Comparison of ENCODE assay signal across 1 cellular context in genomic region chr19:6723108-6723618, GRCh38.
TF ChIP-seq lines count a peak whose summit lies in the region.

No MANE protein-coding gene starts in this region.

TF ChIP-seq in HepG2, 621 proteins besides CTCF, POLR2A, EP300 and RAD21 (continues in another document):
- no peak for TF ChIP-seq YY1 (IDR thresholded peaks at IDR 0.05; ENCODE audit: insufficient read depth, insufficient replicate concordance, low read depth, low read length)
- TF ChIP-seq RBM39 (IDR thresholded peaks at IDR 0.05; ENCODE audit: low read depth, low read length, poor library complexity, severe bottlenecking) = no peak
- TF ChIP-seq ZNF75D (CRISPR knock-in tag; IDR thresholded peaks at IDR 0.05; ENCODE audit: borderline replicate concordance) = no peak
- peak; percentile 63; the same call in 1 of the 2 replicates for TF ChIP-seq CCDC6 (CRISPR knock-in tag; IDR thresholded peaks at IDR 0.05)
- TF ChIP-seq ZBTB20 (CRISPR knock-in tag; IDR thresholded peaks at IDR 0.05; ENCODE audit: borderline replicate concordance, low read depth) = peak; percentile 31; the same call in 1 of the 2 replicates
- no peak for TF ChIP-seq ZNF484 (CRISPR knock-in tag; IDR thresholded peaks at IDR 0.05; ENCODE audit: borderline replicate concordance, low read depth)
- peak; percentile 87 for TF ChIP-seq PAXIP1 (CRISPR knock-in tag; conservative IDR thresholded peaks at IDR 0.05)
- peak; percentile 83 for TF ChIP-seq FOXO1 (CRISPR knock-in tag; IDR thresholded peaks at IDR 0.05)
- TF ChIP-seq MED1 (CRISPR knock-in tag; IDR thresholded peaks at IDR 0.05) = peak; percentile 89
- no peak for TF ChIP-seq ZFP36L1 (CRISPR knock-in tag; IDR thresholded peaks at IDR 0.05)
- TF ChIP-seq EZH2 (conservative IDR thresholded peaks at IDR 0.05; ENCODE audit: low read depth, low read length) = no peak
- no peak for TF ChIP-seq ZNF816 (CRISPR knock-in tag; IDR thresholded peaks at IDR 0.05; ENCODE audit: borderline replicate concordance)
- peak; percentile 41; the same call in 1 of the 2 replicates for TF ChIP-seq GATAD1 (CRISPR knock-in tag; IDR thresholded peaks at IDR 0.05)
- 0 out of 2 replicates have a peak, but pooled peaks have one; percentile 50 for TF ChIP-seq MTERF4 (CRISPR knock-in tag; IDR thresholded peaks at IDR 0.05)
- no peak for TF ChIP-seq JUND (CRISPR knock-in tag; IDR thresholded peaks at IDR 0.05)
- TF ChIP-seq GATA4 (IDR thresholded peaks at IDR 0.05; ENCODE audit: borderline replicate concordance, low read depth) = no peak
- peak; percentile 81 for TF ChIP-seq HMG20B (CRISPR knock-in tag; conservative IDR thresholded peaks at IDR 0.05)
- TF ChIP-seq PTBP1 (IDR thresholded peaks at IDR 0.05; ENCODE audit: low read depth, low read length, poor library complexity, severe bottlenecking) = no peak
- TF ChIP-seq ISL2 (CRISPR knock-in tag; IDR thresholded peaks at IDR 0.05) = peak; percentile 56
- TF ChIP-seq ONECUT2 (CRISPR knock-in tag; IDR thresholded peaks at IDR 0.05) = no peak
- no peak for TF ChIP-seq NAIF1 (CRISPR knock-in tag; IDR thresholded peaks at IDR 0.05; ENCODE audit: borderline replicate concordance)
- peak; percentile 31; a peak in 2 of 4 replicates for TF ChIP-seq NR2F1 (CRISPR knock-in tag; IDR thresholded peaks at IDR 0.05)
- no peak for TF ChIP-seq BCLAF1 (IDR thresholded peaks at IDR 0.05)
- TF ChIP-seq AKAP8 (CRISPR knock-in tag; IDR thresholded peaks at IDR 0.05) = 0 out of 2 replicates have a peak, but pooled peaks have one; percentile 32
- TF ChIP-seq HINFP (CRISPR knock-in tag; IDR thresholded peaks at IDR 0.05; ENCODE audit: low read depth) = peak; percentile 36; the same call in 1 of the 2 replicates
- TF ChIP-seq ADNP (CRISPR knock-in tag; IDR thresholded peaks at IDR 0.05) = no peak
- no peak for TF ChIP-seq CHD2 (IDR thresholded peaks at IDR 0.05; ENCODE audit: low read depth, low read length)
- TF ChIP-seq ZBTB34 (CRISPR knock-in tag; IDR thresholded peaks at IDR 0.05) = no peak
- no peak for TF ChIP-seq ATF5 (CRISPR knock-in tag; IDR thresholded peaks at IDR 0.05; ENCODE audit: low read depth)
- no peak for TF ChIP-seq NR1H2 (CRISPR knock-in tag; IDR thresholded peaks at IDR 0.05; ENCODE audit: borderline replicate concordance, low read depth)
- 0 out of 2 replicates have a peak, but pooled peaks have one; percentile 33 for TF ChIP-seq ZNF567 (CRISPR knock-in tag; IDR thresholded peaks at IDR 0.05; ENCODE audit: borderline replicate concordance)
- peak; percentile 38; the same call in 1 of the 2 replicates for TF ChIP-seq YEATS2 (CRISPR knock-in tag; IDR thresholded peaks at IDR 0.05; ENCODE audit: borderline replicate concordance)
- TF ChIP-seq ZNF225 (CRISPR knock-in tag; IDR thresholded peaks at IDR 0.05) = no peak
- no peak for TF ChIP-seq ZNF550 (CRISPR knock-in tag; IDR thresholded peaks at IDR 0.05; ENCODE audit: borderline replicate concordance)
- no peak for TF ChIP-seq CREBL2 (CRISPR knock-in tag; IDR thresholded peaks at IDR 0.05; ENCODE audit: borderline replicate concordance)
- TF ChIP-seq ZFP36L2 (CRISPR knock-in tag; IDR thresholded peaks at IDR 0.05) = no peak
- peak; percentile 88 for TF ChIP-seq GFI1 (CRISPR knock-in tag; IDR thresholded peaks at IDR 0.05; ENCODE audit: borderline replicate concordance)
- no peak for TF ChIP-seq GMEB1 (CRISPR knock-in tag; IDR thresholded peaks at IDR 0.05; ENCODE audit: borderline replicate concordance)
- TF ChIP-seq ZNF281 (CRISPR knock-in tag; IDR thresholded peaks at IDR 0.05; ENCODE audit: borderline replicate concordance) = peak; percentile 95
